Comparison of ENCODE assay signal across 25 cellular contexts in the genomic region with DNA sequence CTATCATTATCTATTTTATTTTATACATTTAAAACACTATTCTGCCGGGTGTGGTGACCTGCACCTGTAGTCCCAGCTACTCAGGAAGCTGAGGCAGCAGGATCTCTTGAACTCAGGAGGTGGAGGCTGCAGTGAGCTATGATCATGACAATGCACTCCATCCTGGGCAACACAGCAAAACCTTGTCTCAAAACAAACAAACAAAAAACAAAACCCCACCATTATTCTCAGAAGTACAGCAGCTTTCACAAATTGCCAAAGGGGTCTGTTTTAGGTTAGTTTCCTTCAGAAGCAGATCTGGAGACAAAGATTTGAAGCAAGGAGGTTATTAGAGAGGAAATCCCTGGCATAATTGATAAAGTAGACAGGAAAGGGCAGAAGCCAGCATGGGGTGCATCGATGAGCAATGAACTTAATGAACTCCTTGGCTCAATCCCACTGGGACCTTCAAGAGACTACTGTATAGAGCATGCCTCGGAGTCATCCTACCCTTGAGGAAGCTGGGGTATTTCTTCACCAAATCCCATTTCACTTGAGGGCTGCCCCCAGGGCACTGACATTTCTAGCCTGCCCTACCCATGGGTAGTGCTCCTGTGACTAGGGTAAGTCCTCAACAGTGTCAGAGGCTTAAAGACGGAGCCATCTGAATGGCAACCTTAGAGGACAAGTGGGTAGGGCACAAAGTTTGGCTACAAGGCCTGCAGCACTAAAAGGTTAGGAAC. TPM values are rescaled to one million over a fixed set of nuclear protein-coding genes. Genes with fewer than 3 reads are reported as not detected.
A peak's percentile ranks its signal among the peaks of the same experiment; 100 is the strongest.
DNase-seq lines count a peak whose midpoint lies in the region; ATAC-seq lines count a peak whose summit lies in the region.
"Had no signal": no experiment of that assay in that cellular context is flagged by ENCODE, and none has a peak within 500 bp of the region (broad histone marks: within the 10 kb centered on the region; RNA-seq: fewer than 3 reads in every experiment).

No MANE protein-coding gene starts in this region.

- DNase-seq in ELF-1 (ENCODE audit: low read depth, low spot score) (peak; percentile 38), T-helper 17 cell (no peak), immature natural killer cell (no peak), amygdala (lab: John Stamatoyannopoulos, UW) (no peak)
- DNase-seq in stimulated activated naive B cell treated with anti-CD40 and anti-IgM and Interleukin-4, amounts not matched to agents 10 μg/mL and 1 μg/mL and 100 μg/mL, for 72 hours, result no peak
- DNase-seq: activated CD4-positive, alpha-beta T cell treated with anti-CD3 and anti-CD28 coated beads for 4 hours; activated CD8-positive, alpha-beta memory T cell treated with anti-CD3 and anti-CD28 coated beads, Interleukin-2, amount 10 ng/mL, durations not matched to agents 7 days and 5 days; activated naive CD4-positive, alpha-beta T cell treated with anti-CD3 and anti-CD28 coated beads for 36 hours; activated T-cell treated with anti-CD3 and anti-CD28 coated beads, Interleukin-2, amount 50 U/mL, for 72 hours; AML-193; left ventricle myocardium inferior; NCI-H1092 treated with DMSO at 0.1 percent for 48 hours; NCI-H2081; NCI-H345; NCI-H82; right lobe of liver; SHP77; stimulated activated CD4-positive, alpha-beta T cell treated with anti-CD3 and anti-CD28 coated beads, Interleukin-4, amount 100 ng/mL, for 4 hours; stimulated activated naive CD8-positive, alpha-beta T cell treated with anti-CD3 and anti-CD28 coated beads, Interleukin-15, Interleukin-2, amounts not matched to agents 100 U/mL and 50 U/mL, for 24 hours; tibial artery had no signal

- peaks cover 2% of the 10 kb centered on the region for H3K36me3 Mint-ChIP-seq in T-helper 17 cell (ENCODE audit: low read depth)
- no peaks in the 10 kb centered on the region for H3K36me3 Mint-ChIP-seq in immature natural killer cell
- H3K36me3 Mint-ChIP-seq in stimulated activated naive B cell treated with anti-CD40 and anti-IgM and Interleukin-4, amounts not matched to agents 10 μg/mL and 1 μg/mL and 100 μg/mL, for 72 hours, result no peaks in the 10 kb centered on the region
- H3K36me3 Mint-ChIP-seq: activated CD8-positive, alpha-beta memory T cell treated with anti-CD3 and anti-CD28 coated beads, Interleukin-2, amount 10 ng/mL, durations not matched to agents 7 days and 5 days had no signal

- H3K27ac Mint-ChIP-seq in T-helper 17 cell (peak overlapping the region; percentile 14), immature natural killer cell (peak overlapping the region in 3 of 6 donors; percentile 5 to 95 (median 81))
- H3K27ac Mint-ChIP-seq in stimulated activated naive B cell treated with anti-CD40 and anti-IgM and Interleukin-4, amounts not matched to agents 10 μg/mL and 1 μg/mL and 100 μg/mL, for 72 hours, result no peak overlapping the region
- H3K27ac Mint-ChIP-seq: activated CD8-positive, alpha-beta memory T cell treated with anti-CD3 and anti-CD28 coated beads, Interleukin-2, amount 10 ng/mL, durations not matched to agents 7 days and 5 days; activated naive CD4-positive, alpha-beta T cell treated with anti-CD3 and anti-CD28 coated beads for 36 hours; activated T-cell treated with anti-CD3 and anti-CD28 coated beads, Interleukin-2, amount 50 U/mL, for 72 hours had no signal

- H3K4me3 Mint-ChIP-seq in T-helper 17 cell, result peak overlapping the region; percentile 39
- peak overlapping the region; percentile 64 to 95 (median 86) for H3K4me3 Mint-ChIP-seq in immature natural killer cell
- no peak overlapping the region for H3K4me3 Mint-ChIP-seq in stimulated activated naive B cell treated with anti-CD40 and anti-IgM and Interleukin-4, amounts not matched to agents 10 μg/mL and 1 μg/mL and 100 μg/mL, for 72 hours
- H3K4me3 Mint-ChIP-seq: activated CD8-positive, alpha-beta memory T cell treated with anti-CD3 and anti-CD28 coated beads, Interleukin-2, amount 10 ng/mL, durations not matched to agents 7 days and 5 days; activated naive CD4-positive, alpha-beta T cell treated with anti-CD3 and anti-CD28 coated beads for 36 hours; activated T-cell treated with anti-CD3 and anti-CD28 coated beads, Interleukin-2, amount 50 U/mL, for 72 hours; nephron had no signal

- H3K27me3 Mint-ChIP-seq in T-helper 17 cell (peaks cover 4% of the 10 kb centered on the region), immature natural killer cell (ENCODE audit: low read depth in 3 of 3) (peaks cover 2 to 4% (median 3%) of the 10 kb centered on the region in 3 donors)
- H3K27me3 Mint-ChIP-seq in stimulated activated naive B cell treated with anti-CD40 and anti-IgM and Interleukin-4, amounts not matched to agents 10 μg/mL and 1 μg/mL and 100 μg/mL, for 72 hours, result peaks cover 3 to 10% of the 10 kb centered on the region in 2 donors

- no peaks in the 10 kb centered on the region for H3K9me3 ChIP-seq in T-helper 17 cell (ENCODE audit: control insufficient read depth, low read length, poor library complexity, severe bottlenecking)
- H3K9me3 ChIP-seq: gastroesophageal sphincter, HAP-1, left ventricle myocardium inferior, right lobe of liver, tibial artery had no signal

- H3K4me1 Mint-ChIP-seq in T-helper 17 cell (peaks cover 22% of the 10 kb centered on the region), immature natural killer cell (peaks cover 33 to 48% of the 10 kb centered on the region in 2 donors)
- H3K4me1 Mint-ChIP-seq in stimulated activated naive B cell treated with anti-CD40 and anti-IgM and Interleukin-4, amounts not matched to agents 10 μg/mL and 1 μg/mL and 100 μg/mL, for 72 hours, result peaks cover 5 to 29% of the 10 kb centered on the region in 2 donors

- ATAC-seq in T-helper 17 cell (no peak), GM18517 (IDR thresholded peaks at IDR 0.05; ENCODE audit: unreplicated experiment) (no peak), GM18511 (IDR thresholded peaks at IDR 0.05; ENCODE audit: unreplicated experiment) (no peak)
- peak; percentile 54 to 66 for ATAC-seq in stimulated activated naive B cell treated with anti-CD40 and anti-IgM and Interleukin-4, amounts not matched to agents 10 μg/mL and 1 μg/mL and 100 μg/mL, for 72 hours (replicated peaks)
- ATAC-seq: activated CD8-positive, alpha-beta memory T cell treated with anti-CD3 and anti-CD28 coated beads, Interleukin-2, amount 10 ng/mL, durations not matched to agents 7 days and 5 days; activated T-cell treated with anti-CD3 and anti-CD28 coated beads, Interleukin-2, amount 50 U/mL, for 72 hours; gastroesophageal sphincter; right lobe of liver; stimulated activated naive CD8-positive, alpha-beta T cell treated with anti-CD3 and anti-CD28 coated beads, Interleukin-15, Interleukin-2, amounts not matched to agents 100 U/mL and 50 U/mL, for 24 hours had no signal

- H3K9me3 Mint-ChIP-seq in immature natural killer cell, result no peaks in the 10 kb centered on the region
- no peaks in the 10 kb centered on the region for H3K9me3 Mint-ChIP-seq in stimulated activated naive B cell treated with anti-CD40 and anti-IgM and Interleukin-4, amounts not matched to agents 10 μg/mL and 1 μg/mL and 100 μg/mL, for 72 hours
- H3K9me3 Mint-ChIP-seq: activated naive CD4-positive, alpha-beta T cell treated with anti-CD3 and anti-CD28 coated beads for 36 hours; activated T-cell treated with anti-CD3 and anti-CD28 coated beads, Interleukin-2, amount 50 U/mL, for 72 hours; nephron had no signal

RNA-seq across cellular contexts. Expression of gene DDR1, which starts 43.2 kb away (rescaled TPM):
- 1 to 10 TPM; 1.8 to 5.6 TPM for total RNA-seq in T-helper 17 cell
- polyA plus RNA-seq in immature natural killer cell, result 1 to 10 TPM in 1 of 3 donors, under 1 TPM in 1, not detected in 1; 0.41 to 1.1 TPM

Comparison
In these comparisons a context has a peak if more than half of its experiments do, and no peak if none do; other contexts are left out.
1. ATAC-seq: peak in stimulated activated naive B cell treated with anti-CD40 and anti-IgM and Interleukin-4, amounts not matched to agents 10 μg/mL and 1 μg/mL and 100 μg/mL, for 72 hours (2 of 2); none in T-helper 17 cell (single experiment), GM18517 (single experiment) and GM18511 (single experiment).
2. H3K4me3 Mint-ChIP-seq: peak in T-helper 17 cell (single experiment) and immature natural killer cell (5 of 5); none in stimulated activated naive B cell treated with anti-CD40 and anti-IgM and Interleukin-4, amounts not matched to agents 10 μg/mL and 1 μg/mL and 100 μg/mL, for 72 hours (0 of 2).